Comparison of ENCODE assay signal across 1 cellular context in genomic region chr11:67563354-67564114, GRCh38.
TF ChIP-seq lines count a peak whose summit lies in the region.

No MANE protein-coding gene starts in this region.

TF ChIP-seq in K562, 482 proteins besides CTCF, POLR2A, EP300 and RAD21 (continued from another document and continues in another):
- peak; percentile 88 for TF ChIP-seq CREB5 (CRISPR knock-in tag; IDR thresholded peaks at IDR 0.05)
- TF ChIP-seq CHD1 (IDR thresholded peaks at IDR 0.05; ENCODE audit: low read length), result no peak
- peak; percentile 79 for TF ChIP-seq ETV1 (tag; conservative IDR thresholded peaks at IDR 0.05; ENCODE audit: low read depth)
- TF ChIP-seq MECOM (CRISPR knock-in tag; IDR thresholded peaks at IDR 0.05), result peak; percentile 95
- TF ChIP-seq ATF6 (CRISPR knock-in tag; IDR thresholded peaks at IDR 0.05), result no peak
- no peak for TF ChIP-seq ZFP30 (CRISPR knock-in tag; IDR thresholded peaks at IDR 0.05; ENCODE audit: borderline replicate concordance)
- no peak for TF ChIP-seq ZBTB8A (IDR thresholded peaks at IDR 0.05; ENCODE audit: partially characterized antibody)
- no peak for TF ChIP-seq MCM7 (IDR thresholded peaks at IDR 0.05)
- no peak for TF ChIP-seq ZNF3 (CRISPR knock-in tag; IDR thresholded peaks at IDR 0.05)
- no peak for TF ChIP-seq MTA3 (IDR thresholded peaks at IDR 0.05; ENCODE audit: borderline replicate concordance)
- TF ChIP-seq KDM1A (IDR thresholded peaks at IDR 0.05), result peak; percentile 69 to 78
- no peak for TF ChIP-seq NKRF (IDR thresholded peaks at IDR 0.05; ENCODE audit: borderline replicate concordance)
- no peak for TF ChIP-seq MBD1 (CRISPR knock-in tag; IDR thresholded peaks at IDR 0.05)
- peak; percentile 62; the same call in 1 of the 2 replicates for TF ChIP-seq CUX1 (CRISPR knock-in tag; IDR thresholded peaks at IDR 0.05)
- TF ChIP-seq TCF7 (IDR thresholded peaks at IDR 0.05; ENCODE audit: borderline replicate concordance), result no peak
- TF ChIP-seq SMARCA4 (IDR thresholded peaks at IDR 0.05), result peak; percentile 79
- TF ChIP-seq MED1 (CRISPR knock-in tag; IDR thresholded peaks at IDR 0.05; ENCODE audit: borderline replicate concordance), result no peak
- peak; percentile 73; the same call in 1 of the 2 replicates for TF ChIP-seq ZNF140 (CRISPR knock-in tag; IDR thresholded peaks at IDR 0.05)
- TF ChIP-seq RBM14 (IDR thresholded peaks at IDR 0.05; ENCODE audit: borderline replicate concordance, insufficient read depth, low read depth, low read length), result no peak
- TF ChIP-seq ZNF318 (IDR thresholded peaks at IDR 0.05; ENCODE audit: borderline replicate concordance in 1 of 2, low read depth in 1 of 2), result no peak
- no peak for TF ChIP-seq RBFOX2 (IDR thresholded peaks at IDR 0.05; ENCODE audit: low read depth, low read length)
- TF ChIP-seq NFE2 (IDR thresholded peaks at IDR 0.05; ENCODE audit: low read depth), result no peak
- TF ChIP-seq SRF (CRISPR knock-in tag; IDR thresholded peaks at IDR 0.05), result peak; percentile 49 to 59; a peak in 1 of 4 replicates
- TF ChIP-seq MBD2 (IDR thresholded peaks at IDR 0.05; ENCODE audit: borderline replicate concordance, low read depth), result no peak
- TF ChIP-seq ZNF512 (tag; IDR thresholded peaks at IDR 0.05), result no peak
- TF ChIP-seq FIP1L1 (IDR thresholded peaks at IDR 0.05; ENCODE audit: low read depth, low read length, poor library complexity, severe bottlenecking), result no peak
- TF ChIP-seq POLR2H (tag; IDR thresholded peaks at IDR 0.05; ENCODE audit: low read depth), result no peak
- TF ChIP-seq SIRT6 (IDR thresholded peaks at IDR 0.05; ENCODE audit: low read depth, low read length), result no peak
- no peak for TF ChIP-seq CC2D1A (IDR thresholded peaks at IDR 0.05)
- TF ChIP-seq MEF2A (IDR thresholded peaks at IDR 0.05; ENCODE audit: control insufficient read depth, low read depth, low read length), result no peak
- no peak for TF ChIP-seq ZFP36 (IDR thresholded peaks at IDR 0.05; ENCODE audit: low read depth, low read length, partially characterized antibody)
